Comparison of ENCODE assay signal across 5 cellular contexts in genomic region chr20:31579941-31580651, GRCh38. TPM values are rescaled to one million over a fixed set of nuclear protein-coding genes. Genes with fewer than 3 reads are reported as not detected.
"Had no signal": no experiment of that assay in that cellular context is flagged by ENCODE, and none has a peak within 500 bp of the region (broad histone marks: within the 10 kb centered on the region; RNA-seq: fewer than 3 reads in every experiment).

No MANE protein-coding gene starts in this region.

RNA-seq across cellular contexts. Expression of gene COX4I2, which starts 57.6 kb away (rescaled TPM):
- total RNA-seq: activated CD8-positive, alpha-beta T cell treated with anti-CD3 and anti-CD28 coated beads, Interleukin-2, amount 10 ng/mL, durations not matched to agents 7 days and 5 days; body of pancreas; LHCN-M2; M059J; SJSA1 had no signal
